ENCODE assay signal across 6 cellular contexts in genomic region chr12:60847281-60847680, GRCh38.
"Had no signal": no experiment of that assay in that cellular context is flagged by ENCODE, and none has a peak within 500 bp of the region (broad histone marks: within the 10 kb centered on the region; RNA-seq: fewer than 3 reads in every experiment).

No MANE protein-coding gene starts in this region.

- H3K4me3 ChIP-seq: K562 had no signal

- DNase-seq: KBM-7, KG1 had no signal

- H3K4me2 ChIP-seq: KMS-11 had no signal

- FAIRE-seq: HTR-8/SVneo, K562 had no signal

- ATAC-seq: K562 had no signal

- H3K27ac ChIP-seq: HL-60, KMS-11 had no signal

- H3K9ac ChIP-seq: KMS-11 had no signal
